In genomic region chr20:48148916-48149672, GRCh38 we compare ENCODE assay signal across 16 cellular contexts.
"Had no signal": no experiment of that assay in that cellular context is flagged by ENCODE, and none has a peak within 500 bp of the region (broad histone marks: within the 10 kb centered on the region; RNA-seq: fewer than 3 reads in every experiment).

No MANE protein-coding gene starts in this region.

- H3K4me3 Mint-ChIP-seq: activated T-cell treated with anti-CD3 and anti-CD28 coated beads, Interleukin-2, amount 50 U/mL, for 4 hours; central memory CD8-positive, alpha-beta T cell; neural crest cell had no signal

- H3K9me3 Mint-ChIP-seq: activated naive CD4-positive, alpha-beta T cell treated with anti-CD3 and anti-CD28 coated beads, Interleukin-2, amount 50 U/mL, for 72 hours; activated T-cell treated with anti-CD3 and anti-CD28 coated beads, Interleukin-2, amount 50 U/mL, for 4 hours; central memory CD8-positive, alpha-beta T cell; neural crest cell had no signal

- FAIRE-seq: kidney had no signal

- H3K4me3 ChIP-seq: stomach had no signal

- H3K36me3 ChIP-seq: stomach had no signal

- H3K27ac ChIP-seq: epithelial cell of prostate, stomach had no signal

- ATAC-seq: activated naive CD4-positive, alpha-beta T cell treated with anti-CD3 and anti-CD28 coated beads, Interleukin-2, amount 50 U/mL, for 72 hours; activated T-cell treated with anti-CD3 and anti-CD28 coated beads, Interleukin-2, amount 50 U/mL, for 4 hours; left ventricle myocardium superior had no signal

- H3K4me1 Mint-ChIP-seq: central memory CD8-positive, alpha-beta T cell had no signal

- DNase-seq: activated CD4-positive, alpha-beta T cell treated with anti-CD3 and anti-CD28 coated beads, Interleukin-2, amount 50 U/mL, for 48 hours; activated CD4-positive, CD25-positive, alpha-beta regulatory T cell treated with anti-CD3 and anti-CD28 coated beads, Interleukin-2, amount 50 U/mL, for 72 hours; activated effector memory CD4-positive, alpha-beta T cell treated with anti-CD3 and anti-CD28 coated beads, Interleukin-2, amount 50 U/mL, for 16 hours; activated T-cell treated with anti-CD3 and anti-CD28 coated beads, Interleukin-2, amount 50 U/mL, for 4 hours; amniotic stem cell; effector memory CD4-positive, alpha-beta T cell; kidney; left ventricle myocardium superior; mesenchymal stem cell; stimulated activated CD4-positive, alpha-beta T cell treated with anti-CD3 and anti-CD28 coated beads, Interleukin-4, amount 100 ng/mL, for 4 hours; stomach had no signal

- H3K9me3 ChIP-seq: stomach had no signal

- H3K36me3 Mint-ChIP-seq: activated naive CD4-positive, alpha-beta T cell treated with anti-CD3 and anti-CD28 coated beads, Interleukin-2, amount 50 U/mL, for 72 hours; brain had no signal

- H3K4me1 ChIP-seq: stomach had no signal

- H3K27ac Mint-ChIP-seq: activated naive CD4-positive, alpha-beta T cell treated with anti-CD3 and anti-CD28 coated beads, Interleukin-2, amount 50 U/mL, for 72 hours had no signal
